In genomic region chr9:88937248-88937647, GRCh38 we compare ENCODE assay signal across 23 cellular contexts. TPM values are rescaled to one million over a fixed set of nuclear protein-coding genes. Genes with fewer than 3 reads are reported as not detected.
"Had no signal": no experiment of that assay in that cellular context is flagged by ENCODE, and none has a peak within 500 bp of the region (broad histone marks: within the 10 kb centered on the region; RNA-seq: fewer than 3 reads in every experiment).

No MANE protein-coding gene starts in this region.

- H3K27ac ChIP-seq: colonic mucosa, heart right ventricle, lower lobe of right lung had no signal

- H3K36me3 Mint-ChIP-seq: memory B cell; naive thymus-derived CD4-positive, alpha-beta T cell had no signal

- ATAC-seq: heart right ventricle, left cardiac atrium, left ventricle myocardium superior had no signal

- H3K27me3 ChIP-seq: colonic mucosa, gastrocnemius medialis, left lung had no signal

- DNase-seq: cortex of kidney; effector CD4-positive, alpha-beta T cell; effector memory CD4-positive, alpha-beta T cell; esophagus squamous epithelium; foreskin melanocyte; glutamatergic neuron; head of caudate nucleus; heart right ventricle; hippocampal formation; left lung; left ventricle myocardium superior; lower lobe of right lung; mesendoderm; midbrain; naive thymus-derived CD4-positive, alpha-beta T cell had no signal

- H3K4me1 Mint-ChIP-seq: memory B cell had no signal

- H3K9me3 ChIP-seq: colonic mucosa, esophagus squamous epithelium, gastrocnemius medialis, heart right ventricle, left lung, lower lobe of right lung had no signal

- FAIRE-seq: endothelial cell of umbilical vein, islet of Langerhans, keratinocyte had no signal

- H3K4me3 ChIP-seq: colonic mucosa, esophagus squamous epithelium, gastrocnemius medialis, heart right ventricle, left lung, lower lobe of right lung had no signal

- H3K9me3 Mint-ChIP-seq: dendritic cell treated with granulocyte-macrophage colony-stimulating factor and Interleukin-4, amounts not matched to agents 40 ng/mL and 50 ng/mL, for 4 days had no signal

- H3K36me3 ChIP-seq: colonic mucosa, esophagus squamous epithelium, gastrocnemius medialis, heart right ventricle, left lung, lower lobe of right lung had no signal

- H3K27ac Mint-ChIP-seq: dendritic cell treated with granulocyte-macrophage colony-stimulating factor and Interleukin-4, amounts not matched to agents 40 ng/mL and 50 ng/mL, for 4 days; memory B cell; naive thymus-derived CD4-positive, alpha-beta T cell had no signal

- H3K4me3 Mint-ChIP-seq: dendritic cell treated with granulocyte-macrophage colony-stimulating factor and Interleukin-4, amounts not matched to agents 40 ng/mL and 50 ng/mL, for 4 days; memory B cell; naive thymus-derived CD4-positive, alpha-beta T cell had no signal

- H3K4me1 ChIP-seq: colonic mucosa, gastrocnemius medialis had no signal

RNA-seq across cellular contexts. Expression of gene S1PR3, which starts 54.0 kb away (rescaled TPM):
- polyA plus RNA-seq: naive thymus-derived CD4-positive, alpha-beta T cell had no signal
